8 cellular contexts compared by ENCODE assay signal in genomic region chr1:235049716-235050378, GRCh38.
A peak's percentile ranks its signal among the peaks of the same experiment; 100 is the strongest.
DNase-seq lines count a peak whose midpoint lies in the region; FAIRE-seq and TF ChIP-seq lines count a peak whose summit lies in the region.
"Not testable (repeated sequence)": the region's sequence is repeated elsewhere in the genome, so short reads cannot be mapped to it uniquely, and the experiment has no call there.

No MANE protein-coding gene starts in this region.

- not testable (repeated sequence) for TF ChIP-seq POLR2A in vagina (IDR thresholded peaks at IDR 0.05)

- H3K4me1 ChIP-seq in OCI-LY1 (ENCODE audit: insufficient read depth, low read length, severe bottlenecking) (peaks cover 37% of the 10 kb centered on the region), skeletal muscle satellite cell (ENCODE audit: control insufficient read depth, insufficient read depth, low read length) (peaks cover 34% of the 10 kb centered on the region), vagina (peaks cover 28% of the 10 kb centered on the region)
- H3K4me1 ChIP-seq in kidney (ENCODE audit: control insufficient read depth in 1 of 2, insufficient read depth in 1 of 2, low read depth in 1 of 2, low read length in 2 of 2), result not testable (repeated sequence)

- H3K9me2 ChIP-seq in OCI-LY1 (ENCODE audit: low read depth, low read length), result not testable (repeated sequence)

- not testable (repeated sequence) for H3K27me3 ChIP-seq in OCI-LY1 (ENCODE audit: insufficient read depth, low read length); skeletal muscle satellite cell (ENCODE audit: control insufficient read depth, insufficient read depth, low read length); vagina

- not testable (repeated sequence) for H3K4me2 ChIP-seq in OCI-LY1 (ENCODE audit: low read length); skeletal muscle satellite cell (ENCODE audit: low read length)

- H3K36me3 Mint-ChIP-seq in activated T-cell treated with anti-CD3 and anti-CD28 coated beads, Interleukin-2, amount 50 U/mL, for 24 hours (ENCODE audit: low read depth); chondrocyte (ENCODE audit: low read depth); nephron (ENCODE audit: low read depth): not testable (repeated sequence)

- not testable (repeated sequence) for H3K4me3 ChIP-seq in OCI-LY1 (ENCODE audit: low read depth, low read length, poor library complexity, severe bottlenecking); kidney (ENCODE audit: low read length in 2 of 2); skeletal muscle satellite cell (ENCODE audit: low read length); vagina

- H3K79me2 ChIP-seq in OCI-LY1 (ENCODE audit: insufficient read depth, low read length), result not testable (repeated sequence)

- H4K20me1 ChIP-seq in OCI-LY1 (ENCODE audit: insufficient read depth, low read length), result not testable (repeated sequence)

- peak overlapping the region; percentile 96 for H3K27ac Mint-ChIP-seq in activated T-cell treated with anti-CD3 and anti-CD28 coated beads, Interleukin-2, amount 50 U/mL, for 24 hours
- not testable (repeated sequence) for H3K27ac Mint-ChIP-seq in chondrocyte (ENCODE audit: unreplicated experiment)
- peak overlapping the region; percentile 82 to 86 (median 85) for H3K27ac Mint-ChIP-seq in nephron

- intact Hi-C loops in kidney (cut with DNase I), result not testable (repeated sequence)
- intact Hi-C loops in vagina (cut with DNase I), result loop anchor here (5.0 kb wide), 1 partner anchor 53 kb away; no protein-coding TSS in a partner anchor

- H3K4me3 Mint-ChIP-seq in activated T-cell treated with anti-CD3 and anti-CD28 coated beads, Interleukin-2, amount 50 U/mL, for 24 hours; chondrocyte (ENCODE audit: unreplicated experiment); nephron: not testable (repeated sequence)

- not testable (repeated sequence) for H3K9me3 Mint-ChIP-seq in activated T-cell treated with anti-CD3 and anti-CD28 coated beads, Interleukin-2, amount 50 U/mL, for 24 hours; chondrocyte (ENCODE audit: low read depth); nephron

- not testable (repeated sequence) for H3K9me3 ChIP-seq in OCI-LY1 (ENCODE audit: low read length); kidney (ENCODE audit: control insufficient read depth in 1 of 2, low read length in 2 of 2); skeletal muscle satellite cell (replicated peaks; ENCODE audit: low read length); vagina

- H3K27ac ChIP-seq in OCI-LY1 (ENCODE audit: low read depth, low read length, poor library complexity, severe bottlenecking) (peak overlapping the region; percentile 21), vagina (peak overlapping the region; percentile 93)
- not testable (repeated sequence) for H3K27ac ChIP-seq in kidney (ENCODE audit: low read depth in 2 of 2, low read length in 2 of 2)

- not testable (repeated sequence) for H3K9ac ChIP-seq in OCI-LY1 (ENCODE audit: low read length); kidney (ENCODE audit: low read length in 2 of 2)
- peak overlapping the region; percentile 4 for H3K9ac ChIP-seq in skeletal muscle satellite cell (ENCODE audit: low read depth, low read length)

- not testable (repeated sequence) for TF ChIP-seq CTCF in OCI-LY1 (IDR thresholded peaks at IDR 0.05; ENCODE audit: low read length); chondrocyte (IDR thresholded peaks at IDR 0.05); kidney (IDR thresholded peaks at IDR 0.05; ENCODE audit: borderline replicate concordance, extremely low read depth, insufficient read depth); nephron (IDR thresholded peaks at IDR 0.05; ENCODE audit: unreplicated experiment in 3 of 3); vagina (IDR thresholded peaks at IDR 0.05)

- not testable (repeated sequence) for H3F3A ChIP-seq in OCI-LY1 (ENCODE audit: insufficient read depth, low read length)

- H3K4me1 Mint-ChIP-seq in activated T-cell treated with anti-CD3 and anti-CD28 coated beads, Interleukin-2, amount 50 U/mL, for 24 hours (ENCODE audit: low read depth), result peaks cover 58% of the 10 kb centered on the region
- H3K4me1 Mint-ChIP-seq in chondrocyte (ENCODE audit: low read depth), result peaks cover 22% of the 10 kb centered on the region
- peaks cover 60% of the 10 kb centered on the region for H3K4me1 Mint-ChIP-seq in nephron

- H3K27me3 Mint-ChIP-seq in activated T-cell treated with anti-CD3 and anti-CD28 coated beads, Interleukin-2, amount 50 U/mL, for 24 hours; chondrocyte (ENCODE audit: low read depth); nephron (ENCODE audit: low read depth): not testable (repeated sequence)

- DNase-seq in GDM1 (lab: John Stamatoyannopoulos, UW), result peak; percentile 49
- peak; percentile 21 for DNase-seq in activated T-cell treated with anti-CD3 and anti-CD28 coated beads, Interleukin-2, amount 50 U/mL, for 24 hours
- peak; percentile 11 for DNase-seq in chondrocyte (ENCODE audit: low spot score)
- peak; percentile 25 for DNase-seq in kidney
- not testable (repeated sequence) for DNase-seq in vagina (ENCODE audit: extremely low spot score in 2 of 2)

- FAIRE-seq in kidney (lab: Jason Lieb, UNC), result not testable (repeated sequence)

- H3K36me3 ChIP-seq in OCI-LY1 (ENCODE audit: insufficient read depth, low read length); kidney (ENCODE audit: control insufficient read depth in 1 of 2, insufficient read depth in 2 of 2, low read length in 2 of 2); skeletal muscle satellite cell (ENCODE audit: insufficient read depth, low read length); vagina: not testable (repeated sequence)

- not testable (repeated sequence) for H2AFZ ChIP-seq in OCI-LY1 (ENCODE audit: low read length)
